Comparison of ENCODE assay signal across 8 cellular contexts in genomic region chr7:75409880-75410822, GRCh38. TPM values are rescaled to one million over a fixed set of nuclear protein-coding genes. Genes with fewer than 3 reads are reported as not detected.
A peak's percentile ranks its signal among the peaks of the same experiment; 100 is the strongest.
DNase-seq lines count a peak whose midpoint lies in the region; ATAC-seq and TF ChIP-seq lines count a peak whose summit lies in the region.
"Not testable (repeated sequence)": the region's sequence is repeated elsewhere in the genome, so short reads cannot be mapped to it uniquely, and the experiment has no call there.

No MANE protein-coding gene starts in this region.

- not testable (repeated sequence) for H3K4me1 Mint-ChIP-seq in activated T-helper 1 cell treated with anti-CD3 and anti-CD28 coated beads, Interleukin-12 subunit alpha, Interleukin-12 subunit beta, Interleukin-2, Interleukin-4 antibody, amounts not matched to agents 30 ng/mL and 10 ng/mL and 1 ng/mL, durations not matched to agents 14 hours and 24 hours and 36 hours (ENCODE audit: low read depth); naive B cell

- not testable (repeated sequence) for DNase-seq in Jurkat, Clone E6-1 (ENCODE audit: low read depth, low spot score); activated T-helper 1 cell treated with anti-CD3 and anti-CD28 coated beads, Interleukin-12 subunit alpha, Interleukin-12 subunit beta, Interleukin-2, Interleukin-4 antibody, amounts not matched to agents 30 ng/mL and 10 ng/mL and 1 ng/mL, durations not matched to agents 14 hours and 24 hours and 36 hours (ENCODE audit: low spot score); epithelial cell of proximal tubule (ENCODE audit: low read depth); tibial artery
- peak; percentile 39 for DNase-seq in naive B cell

- not testable (repeated sequence) for H3K9me3 ChIP-seq in tibial artery

- not testable (repeated sequence) for H3K27ac Mint-ChIP-seq in activated T-helper 1 cell treated with anti-CD3 and anti-CD28 coated beads, Interleukin-12 subunit alpha, Interleukin-12 subunit beta, Interleukin-2, Interleukin-4 antibody, amounts not matched to agents 30 ng/mL and 10 ng/mL and 1 ng/mL, durations not matched to agents 14 hours and 24 hours and 36 hours
- H3K27ac Mint-ChIP-seq in naive B cell = peak overlapping the region in 1 of 6 donors; percentile 94

- H3K27me3 ChIP-seq in tibial artery = not testable (repeated sequence)

- not testable (repeated sequence) for H3K27me3 Mint-ChIP-seq in activated T-helper 1 cell treated with anti-CD3 and anti-CD28 coated beads, Interleukin-12 subunit alpha, Interleukin-12 subunit beta, Interleukin-2, Interleukin-4 antibody, amounts not matched to agents 30 ng/mL and 10 ng/mL and 1 ng/mL, durations not matched to agents 14 hours and 24 hours and 36 hours (ENCODE audit: insufficient read depth); naive B cell

- H3K36me3 ChIP-seq in tibial artery = not testable (repeated sequence)

- ATAC-seq in GM18505 (IDR thresholded peaks at IDR 0.05; ENCODE audit: unreplicated experiment) (peak; percentile 86), GM21423 (IDR thresholded peaks at IDR 0.05; ENCODE audit: unreplicated experiment) (peak; percentile 91), HG02981 (IDR thresholded peaks at IDR 0.05; ENCODE audit: unreplicated experiment) (peak; percentile 87), naive B cell (ENCODE audit: low read depth in 2 of 2) (peak; percentile 95)

- not testable (repeated sequence) for TF ChIP-seq POLR2A in GM18505 (IDR thresholded peaks at IDR 0.05; ENCODE audit: borderline replicate concordance, extremely low read depth, insufficient read depth, insufficient read length)

- H3K9me3 Mint-ChIP-seq in activated T-helper 1 cell treated with anti-CD3 and anti-CD28 coated beads, Interleukin-12 subunit alpha, Interleukin-12 subunit beta, Interleukin-2, Interleukin-4 antibody, amounts not matched to agents 30 ng/mL and 10 ng/mL and 1 ng/mL, durations not matched to agents 14 hours and 24 hours and 36 hours; naive B cell: not testable (repeated sequence)

- not testable (repeated sequence) for H3K36me3 Mint-ChIP-seq in activated T-helper 1 cell treated with anti-CD3 and anti-CD28 coated beads, Interleukin-12 subunit alpha, Interleukin-12 subunit beta, Interleukin-2, Interleukin-4 antibody, amounts not matched to agents 30 ng/mL and 10 ng/mL and 1 ng/mL, durations not matched to agents 14 hours and 24 hours and 36 hours (ENCODE audit: low read depth); naive B cell

- peak overlapping the region; percentile 68 for H3K4me3 Mint-ChIP-seq in activated T-helper 1 cell treated with anti-CD3 and anti-CD28 coated beads, Interleukin-12 subunit alpha, Interleukin-12 subunit beta, Interleukin-2, Interleukin-4 antibody, amounts not matched to agents 30 ng/mL and 10 ng/mL and 1 ng/mL, durations not matched to agents 14 hours and 24 hours and 36 hours
- peak overlapping the region in 5 of 8 donors; percentile 54 to 74 (median 71) for H3K4me3 Mint-ChIP-seq in naive B cell

- TF ChIP-seq CTCF in epithelial cell of proximal tubule (conservative IDR thresholded peaks at IDR 0.05; ENCODE audit: low read depth, low read length); tibial artery (IDR thresholded peaks at IDR 0.05): not testable (repeated sequence)

- not testable (repeated sequence) for H3K27ac ChIP-seq in tibial artery

- H3K4me1 ChIP-seq in tibial artery = not testable (repeated sequence)

- H3K4me3 ChIP-seq in Jurkat, Clone E6-1 (ENCODE audit: low read length) = peak overlapping the region; percentile 25; the same call in 1 of the 2 replicates
- H3K4me3 ChIP-seq in epithelial cell of proximal tubule (ENCODE audit: low read depth, low read length) = peak overlapping the region; percentile 33
- H3K4me3 ChIP-seq in tibial artery = peak overlapping the region; percentile 48 to 50

- intact Hi-C loops in activated T-helper 1 cell treated with anti-CD3 and anti-CD28 coated beads, Interleukin-12 subunit alpha, Interleukin-12 subunit beta, Interleukin-2, Interleukin-4 antibody, amounts not matched to agents 30 ng/mL and 10 ng/mL and 1 ng/mL, durations not matched to agents 14 hours and 24 hours and 36 hours (cut with micrococcal nuclease) = not testable (repeated sequence)
- intact Hi-C loops in tibial artery (cut with DNase I; ENCODE audit: low total_unique reads) = loop anchor here (10.0 kb wide), 1 partner anchor 345 kb away; no protein-coding TSS in a partner anchor

RNA-seq across cellular contexts. Expression of gene TRIM73, which starts 14.7 kb away (rescaled TPM):
- polyA plus RNA-seq in Jurkat, Clone E6-1 (2012; ENCODE audit: insufficient read depth, insufficient read length) = 1.2 TPM
- total RNA-seq in activated T-helper 1 cell treated with anti-CD3 and anti-CD28 coated beads, Interleukin-12 subunit alpha, Interleukin-12 subunit beta, Interleukin-2, Interleukin-4 antibody, amounts not matched to agents 30 ng/mL and 10 ng/mL and 1 ng/mL, durations not matched to agents 14 hours and 24 hours and 36 hours = 5.7 and 6.6 TPM in 2 replicates
- 0.14 and 0.58 TPM in 2 replicates for total RNA-seq in epithelial cell of proximal tubule
- polyA plus RNA-seq in naive B cell (ENCODE audit: low read depth in 6 of 6) = 1 to 10 TPM in 3 of 6 donors, under 1 TPM in 2, not detected in 1; 0.09 to 1.4 (median 1.2) TPM
